ENCODE assay signal across 18 cellular contexts in genomic region chr17:78517421-78517820, GRCh38. TPM values are rescaled to one million over a fixed set of nuclear protein-coding genes. Genes with fewer than 3 reads are reported as not detected.
"Had no signal": no experiment of that assay in that cellular context is flagged by ENCODE, and none has a peak within 500 bp of the region (broad histone marks: within the 10 kb centered on the region; RNA-seq: fewer than 3 reads in every experiment).

No MANE protein-coding gene starts in this region.

- DNase-seq: activated CD8-positive, alpha-beta memory T cell treated with anti-CD3 and anti-CD28 coated beads for 24 hours; activated CD8-positive, alpha-beta memory T cell treated with anti-CD3 and anti-CD28 coated beads, Interleukin-2, amount 50 U/mL, for 48 hours; activated effector memory CD4-positive, alpha-beta T cell treated with Interleukin-2 at 50 U/mL for 16 hours; activated naive CD4-positive, alpha-beta T cell treated with anti-CD3 and anti-CD28 coated beads, Interleukin-2, amount 50 U/mL, for 16 hours; activated T-cell treated with anti-CD3 and anti-CD28 coated beads, Interleukin-2, amount 50 U/mL, for 48 hours; effector CD4-positive, alpha-beta T cell; foreskin fibroblast; hippocampal formation; natural killer cell; stimulated activated naive B cell treated with anti-CD40 and anti-IgM and Interleukin-4, amounts not matched to agents 10 μg/mL and 1 μg/mL and 100 μg/mL, for 72 hours; T1000 had no signal

- H3K36me3 ChIP-seq: neutrophil had no signal

- H3K27me3 ChIP-seq: neutrophil had no signal

- ATAC-seq: activated CD4-positive, CD25-positive, alpha-beta regulatory T cell treated with anti-CD3 and anti-CD28 coated beads, Interleukin-2, amount 50 U/mL, for 24 hours; esophagus mucosa; natural killer cell; sciatic nerve; stimulated activated naive B cell treated with anti-CD40 and anti-IgM and Interleukin-4, amounts not matched to agents 10 μg/mL and 1 μg/mL and 100 μg/mL, for 72 hours had no signal

- H3K4me1 ChIP-seq: parathyroid adenoma had no signal

- H3K27ac ChIP-seq: neutrophil, parathyroid adenoma had no signal

- H3K9me3 ChIP-seq: neutrophil had no signal

RNA-seq across cellular contexts. Expression of gene DNAH17, which starts 59.8 kb away (rescaled TPM):
- total RNA-seq: glomerular endothelial cell, ureter had no signal
